1 cellular context compared by ENCODE assay signal in genomic region chr7:81420526-81420925, GRCh38.
TF ChIP-seq lines count a peak whose summit lies in the region.

No MANE protein-coding gene starts in this region.

TF ChIP-seq in A549, 52 proteins besides CTCF, POLR2A, EP300 and RAD21 (continued from another document):
- TF ChIP-seq REST (IDR thresholded peaks at IDR 0.05) (no peak), JUNB (IDR thresholded peaks at IDR 0.05) (no peak), CEBPB (IDR thresholded peaks at IDR 0.05) (no peak), KDM5A (IDR thresholded peaks at IDR 0.05) (no peak), BHLHE40 (IDR thresholded peaks at IDR 0.05; ENCODE audit: low read depth, low read length) (no peak), TFCP2L1 (CRISPR knock-in tag; IDR thresholded peaks at IDR 0.05) (no peak), HOXA7 (CRISPR knock-in tag; IDR thresholded peaks at IDR 0.05) (no peak), CBX2 (IDR thresholded peaks at IDR 0.05; ENCODE audit: borderline replicate concordance, low read depth) (no peak), NPAS2 (CRISPR knock-in tag; IDR thresholded peaks at IDR 0.05; ENCODE audit: borderline replicate concordance) (no peak), NFE2L2 (conservative IDR thresholded peaks at IDR 0.05; ENCODE audit: low read length) (no peak), HOXB13 (CRISPR knock-in tag; IDR thresholded peaks at IDR 0.05; ENCODE audit: low read depth) (no peak), POLR2AphosphoS2 (conservative IDR thresholded peaks at IDR 0.05; ENCODE audit: low read length) (no peak), MYC (IDR thresholded peaks at IDR 0.05; ENCODE audit: borderline replicate concordance, low read length) (no peak), CBX8 (IDR thresholded peaks at IDR 0.05) (no peak)
